In the genomic region with DNA sequence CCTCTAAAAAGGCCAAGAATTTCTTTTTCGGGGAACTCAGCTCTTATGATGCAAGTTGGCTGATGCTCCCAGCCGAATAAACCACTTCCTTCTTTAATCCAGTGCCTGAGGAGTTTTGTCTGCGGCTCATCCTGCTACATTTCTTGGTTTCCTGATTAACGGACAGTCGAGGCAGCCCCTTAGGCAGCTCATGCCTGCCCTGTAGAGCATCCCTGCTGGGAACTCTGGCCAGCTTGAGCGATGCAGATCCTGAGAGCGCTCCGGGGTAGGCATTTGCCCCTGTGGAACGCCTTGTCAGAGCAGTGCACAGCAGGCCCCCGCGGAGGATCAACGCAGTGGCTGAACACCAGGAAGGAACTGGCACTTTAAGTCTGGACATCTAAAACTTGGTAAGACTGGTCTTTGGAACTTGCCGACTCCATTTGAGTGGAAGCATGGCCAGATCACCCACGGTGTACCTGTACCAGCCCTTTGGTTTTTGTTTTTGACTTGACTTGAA, we compare ENCODE assay signal across 22 cellular contexts. TPM values are rescaled to one million over a fixed set of nuclear protein-coding genes. Genes with fewer than 3 reads are reported as not detected.
DNase-seq lines count a peak whose midpoint lies in the region; ATAC-seq and TF ChIP-seq lines count a peak whose summit lies in the region.
"Had no signal": no experiment of that assay in that cellular context is flagged by ENCODE, and none has a peak within 500 bp of the region (broad histone marks: within the 10 kb centered on the region; RNA-seq: fewer than 3 reads in every experiment).

No MANE protein-coding gene starts in this region.

- H3K27me3 Mint-ChIP-seq in activated CD4-positive, alpha-beta T cell treated with anti-CD3 and anti-CD28 coated beads, Interleukin-2, amount 10 ng/mL, durations not matched to agents 24 days and 14 days, result no peaks in the 10 kb centered on the region
- H3K27me3 Mint-ChIP-seq in osteocyte (ENCODE audit: unreplicated experiment), result no peaks in the 10 kb centered on the region
- H3K27me3 Mint-ChIP-seq: CD4-positive, alpha-beta memory T cell had no signal

- no peak for ATAC-seq in upper lobe of right lung
- ATAC-seq: GM12878 had no signal

- H3K4me1 ChIP-seq in upper lobe of right lung, result no peaks in the 10 kb centered on the region

- no peak overlapping the region for H3K27ac ChIP-seq in upper lobe of right lung
- H3K27ac ChIP-seq: GM23248 had no signal

- intact Hi-C loops in activated CD4-positive, alpha-beta T cell treated with anti-CD3 and anti-CD28 coated beads, Interleukin-2, amount 10 ng/mL, durations not matched to agents 24 days and 14 days (cut with micrococcal nuclease), result no loop called here
- intact Hi-C loops in upper lobe of right lung (cut with DNase I), result no loop called here

- H3K4me1 Mint-ChIP-seq in activated CD4-positive, alpha-beta T cell treated with anti-CD3 and anti-CD28 coated beads, Interleukin-2, amount 10 ng/mL, durations not matched to agents 24 days and 14 days, result no peaks in the 10 kb centered on the region
- no peaks in the 10 kb centered on the region for H3K4me1 Mint-ChIP-seq in osteocyte (ENCODE audit: unreplicated experiment)
- H3K4me1 Mint-ChIP-seq: CD4-positive, alpha-beta memory T cell had no signal

- in situ Hi-C loops in SK-MEL-5 (cut with HindIII; ENCODE audit: low pct_unique_long_range_greater_than_20kb, low sequenced_read_pairs), result no loop called here

- no peaks in the 10 kb centered on the region for H3K36me3 ChIP-seq in upper lobe of right lung

- H3K36me3 Mint-ChIP-seq in activated CD4-positive, alpha-beta T cell treated with anti-CD3 and anti-CD28 coated beads, Interleukin-2, amount 10 ng/mL, durations not matched to agents 24 days and 14 days (ENCODE audit: low read depth), result no peaks in the 10 kb centered on the region
- H3K36me3 Mint-ChIP-seq in osteocyte (ENCODE audit: unreplicated experiment), result no peaks in the 10 kb centered on the region
- H3K36me3 Mint-ChIP-seq: CD4-positive, alpha-beta memory T cell had no signal

- H3K9me3 Mint-ChIP-seq in activated CD4-positive, alpha-beta T cell treated with anti-CD3 and anti-CD28 coated beads, Interleukin-2, amount 10 ng/mL, durations not matched to agents 24 days and 14 days, result no peaks in the 10 kb centered on the region
- peaks cover 3% of the 10 kb centered on the region for H3K9me3 Mint-ChIP-seq in osteocyte (ENCODE audit: unreplicated experiment)
- H3K9me3 Mint-ChIP-seq: CD4-positive, alpha-beta memory T cell had no signal

- no peak overlapping the region for H3K4me3 ChIP-seq in upper lobe of right lung
- H3K4me3 ChIP-seq: GM12878, GM23248 had no signal

- TF ChIP-seq CTCF in osteocyte (IDR thresholded peaks at IDR 0.05) (no peak), upper lobe of right lung (IDR thresholded peaks at IDR 0.05) (no peak)

- DNase-seq in activated CD4-positive, alpha-beta T cell treated with anti-CD3 and anti-CD28 coated beads, Interleukin-2, amount 10 ng/mL, durations not matched to agents 24 days and 14 days, result peak; percentile 24
- no peak for DNase-seq in activated CD4-positive, alpha-beta T cell treated with anti-CD3 and anti-CD28 coated beads, Interleukin-2, amount 50 U/mL, for 1 hour
- DNase-seq in SK-MEL-5 (ENCODE audit: low read depth, low spot score) (peak; percentile 19), osteocyte (ENCODE audit: extremely low spot score, unreplicated experiment) (peak; percentile 72), upper lobe of right lung (peak; percentile 16), NCI-H2196 treated with DMSO at 0.1 percent for 48 hours (lab: John Stamatoyannopoulos, UW; ENCODE audit: unreplicated experiment) (no peak), DMS53 treated with DMSO at 0.1 percent for 48 hours (lab: John Stamatoyannopoulos, UW; ENCODE audit: unreplicated experiment) (no peak), occipital lobe (lab: John Stamatoyannopoulos, UW) (no peak)
- DNase-seq: C1 segment of cervical spinal cord; Calu3; CD4-positive, alpha-beta memory T cell; COR-L47; DMS53; DND-41; GM23248; H7; HCEC 1CT had no signal

- no peaks in the 10 kb centered on the region for H3K27me3 ChIP-seq in upper lobe of right lung

- H3K4me3 Mint-ChIP-seq in activated CD4-positive, alpha-beta T cell treated with anti-CD3 and anti-CD28 coated beads, Interleukin-2, amount 10 ng/mL, durations not matched to agents 24 days and 14 days, result no peak overlapping the region
- no peak overlapping the region for H3K4me3 Mint-ChIP-seq in osteocyte (ENCODE audit: unreplicated experiment)
- H3K4me3 Mint-ChIP-seq: CD4-positive, alpha-beta memory T cell had no signal

- no peaks in the 10 kb centered on the region for H3K9me3 ChIP-seq in upper lobe of right lung

- H3K27ac Mint-ChIP-seq in activated CD4-positive, alpha-beta T cell treated with anti-CD3 and anti-CD28 coated beads, Interleukin-2, amount 10 ng/mL, durations not matched to agents 24 days and 14 days, result no peak overlapping the region
- H3K27ac Mint-ChIP-seq in osteocyte (ENCODE audit: unreplicated experiment), result no peak overlapping the region
- H3K27ac Mint-ChIP-seq: CD4-positive, alpha-beta memory T cell had no signal

RNA-seq across cellular contexts. Expression of gene CT45A10, which starts 3.1 kb away (rescaled TPM):
- not detected in 2 replicates for total RNA-seq in activated CD4-positive, alpha-beta T cell treated with anti-CD3 and anti-CD28 coated beads, Interleukin-2, amount 10 ng/mL, durations not matched to agents 24 days and 14 days
- total RNA-seq in SK-MEL-5 (2014; rRNA removed; shearing (Covaris generic)), result 141 and 152 TPM in 2 replicates
- 23.0 and 32.7 TPM in 2 replicates for polyA plus RNA-seq in SK-MEL-5 (2015; cell fraction: cytosol; rRNA removed)
- polyA plus RNA-seq in SK-MEL-5 (2015; cell fraction: nucleus; rRNA removed), result 8.7 and 22.5 TPM in 2 replicates
- total RNA-seq in osteocyte (not detected in 2 replicates), upper lobe of right lung (not detected), occipital lobe (not detected)
- total RNA-seq: A172; A673; Calu3; CD4-positive, alpha-beta memory T cell; GM12878; GM23248; H1 had no signal
- polyA plus RNA-seq: BJ; CD4-positive, alpha-beta memory T cell; GM12878; GM23248; H1 had no signal

RNA-seq across cellular contexts. Expression of gene SAGE1, which starts 3.4 kb away (rescaled TPM):
- not detected in 2 replicates for total RNA-seq in activated CD4-positive, alpha-beta T cell treated with anti-CD3 and anti-CD28 coated beads, Interleukin-2, amount 10 ng/mL, durations not matched to agents 24 days and 14 days
- 20.4 and 22.8 TPM in 2 replicates for total RNA-seq in SK-MEL-5 (2014; rRNA removed; shearing (Covaris generic))
- 24.5 and 30.4 TPM in 2 replicates for polyA plus RNA-seq in SK-MEL-5 (2015; cell fraction: cytosol; rRNA removed)
- 294 and 349 TPM in 2 replicates for polyA plus RNA-seq in SK-MEL-5 (2015; cell fraction: nucleus; rRNA removed)
- not detected in 2 replicates for total RNA-seq in osteocyte
- total RNA-seq in upper lobe of right lung, result not detected
- total RNA-seq in occipital lobe, result not detected
- total RNA-seq: A172; A673; Calu3; CD4-positive, alpha-beta memory T cell; GM23248; H1 had no signal
- polyA plus RNA-seq: BJ; CD4-positive, alpha-beta memory T cell; GM23248; H1 had no signal

RNA-seq across cellular contexts. Expression of gene CT45A9, which starts 18.5 kb away (rescaled TPM):
- not detected in 2 replicates for total RNA-seq in activated CD4-positive, alpha-beta T cell treated with anti-CD3 and anti-CD28 coated beads, Interleukin-2, amount 10 ng/mL, durations not matched to agents 24 days and 14 days
- not detected in 2 replicates for total RNA-seq in SK-MEL-5 (2014; rRNA removed; shearing (Covaris generic))
- not detected in 2 replicates for polyA plus RNA-seq in SK-MEL-5 (2015; cell fraction: cytosol; rRNA removed)
- polyA plus RNA-seq in SK-MEL-5 (2015; cell fraction: nucleus; rRNA removed), result not detected in 2 replicates
- not detected in 2 replicates for total RNA-seq in osteocyte
- not detected for total RNA-seq in upper lobe of right lung
- total RNA-seq in occipital lobe, result not detected
- total RNA-seq: A172; A673; Calu3; CD4-positive, alpha-beta memory T cell; GM12878; GM23248; H1; H7 had no signal
- polyA plus RNA-seq: BJ; CD4-positive, alpha-beta memory T cell; GM12878; GM23248; H1 had no signal

RNA-seq across cellular contexts. Expression of gene CT45A8, which starts 35.8 kb away (rescaled TPM):
- total RNA-seq in activated CD4-positive, alpha-beta T cell treated with anti-CD3 and anti-CD28 coated beads, Interleukin-2, amount 10 ng/mL, durations not matched to agents 24 days and 14 days, result not detected in 2 replicates
- not detected in 2 replicates for total RNA-seq in SK-MEL-5 (2014; rRNA removed; shearing (Covaris generic))
- polyA plus RNA-seq in SK-MEL-5 (2015; cell fraction: cytosol; rRNA removed), result not detected in 2 replicates
- not detected in 2 replicates for polyA plus RNA-seq in SK-MEL-5 (2015; cell fraction: nucleus; rRNA removed)
- total RNA-seq in osteocyte, result not detected in 2 replicates
- total RNA-seq in upper lobe of right lung, result not detected
- total RNA-seq in occipital lobe, result not detected
- total RNA-seq: A172; A673; Calu3; CD4-positive, alpha-beta memory T cell; GM12878; GM23248; H1; H7 had no signal
- polyA plus RNA-seq: BJ; CD4-positive, alpha-beta memory T cell; GM12878; GM23248; H1 had no signal

RNA-seq across cellular contexts. Expression of gene CT45A7, which starts 53.1 kb away (rescaled TPM):
- not detected in 2 replicates for total RNA-seq in activated CD4-positive, alpha-beta T cell treated with anti-CD3 and anti-CD28 coated beads, Interleukin-2, amount 10 ng/mL, durations not matched to agents 24 days and 14 days
- total RNA-seq in SK-MEL-5 (2014; rRNA removed; shearing (Covaris generic)), result not detected in 2 replicates
- polyA plus RNA-seq in SK-MEL-5 (2015; cell fraction: cytosol; rRNA removed), result not detected in 2 replicates
- not detected in 2 replicates for polyA plus RNA-seq in SK-MEL-5 (2015; cell fraction: nucleus; rRNA removed)
- total RNA-seq in osteocyte (not detected in 2 replicates), upper lobe of right lung (not detected), occipital lobe (not detected)
- total RNA-seq: A172; A673; Calu3; CD4-positive, alpha-beta memory T cell; GM12878; GM23248; H1; H7 had no signal
- polyA plus RNA-seq: BJ; CD4-positive, alpha-beta memory T cell; GM12878; GM23248; H1 had no signal

Comparison
In these comparisons a context has a peak if more than half of its experiments do, and no peak if none do; other contexts are left out.
1. DNase-seq: peak in activated CD4-positive, alpha-beta T cell treated with anti-CD3 and anti-CD28 coated beads, Interleukin-2, amount 10 ng/mL, durations not matched to agents 24 days and 14 days (single experiment), SK-MEL-5 (single experiment), osteocyte (single experiment) and upper lobe of right lung (single experiment); none in activated CD4-positive, alpha-beta T cell treated with anti-CD3 and anti-CD28 coated beads, Interleukin-2, amount 50 U/mL, for 1 hour (single experiment), NCI-H2196 treated with DMSO at 0.1 percent for 48 hours (single experiment), DMS53 treated with DMSO at 0.1 percent for 48 hours (single experiment) and occipital lobe (single experiment).
2. RNA of gene CT45A10, which starts 3.1 kb away (total RNA-seq): 141 to 152 TPM in SK-MEL-5; not detected in upper lobe of right lung (single experiment), not detected in activated CD4-positive, alpha-beta T cell treated with anti-CD3 and anti-CD28 coated beads, Interleukin-2, amount 10 ng/mL, durations not matched to agents 24 days and 14 days, not detected in osteocyte and not detected in occipital lobe (single experiment); every median in the first group is over 100 times any median in the second.
3. RNA of gene SAGE1, which starts 3.4 kb away (total RNA-seq): 20.4 to 22.8 TPM in SK-MEL-5; not detected in activated CD4-positive, alpha-beta T cell treated with anti-CD3 and anti-CD28 coated beads, Interleukin-2, amount 10 ng/mL, durations not matched to agents 24 days and 14 days, not detected in osteocyte, not detected in upper lobe of right lung (single experiment) and not detected in occipital lobe (single experiment); every median in the first group is over 10 times any median in the second.